In genomic region chr6:75145976-75146375, GRCh38 we compare ENCODE assay signal across 18 cellular contexts. TPM values are rescaled to one million over a fixed set of nuclear protein-coding genes. Genes with fewer than 3 reads are reported as not detected.
"Had no signal": no experiment of that assay in that cellular context is flagged by ENCODE, and none has a peak within 500 bp of the region (broad histone marks: within the 10 kb centered on the region; RNA-seq: fewer than 3 reads in every experiment).

No MANE protein-coding gene starts in this region.

- H3K9me3 Mint-ChIP-seq: activated B cell treated with CpG ODN at 0.5 μM for 24 hours; activated CD4-positive, alpha-beta memory T cell treated with anti-CD3 and anti-CD28 coated beads, Interleukin-2, amount 10 ng/mL, durations not matched to agents 7 days and 5 days; activated naive CD4-positive, alpha-beta T cell treated with anti-CD3 and anti-CD28 coated beads, Interleukin-2, amount 50 U/mL, for 24 hours; nephron had no signal

- H3K4me1 Mint-ChIP-seq: activated B cell treated with CpG ODN at 0.5 μM for 24 hours; activated CD4-positive, alpha-beta memory T cell treated with anti-CD3 and anti-CD28 coated beads, Interleukin-2, amount 10 ng/mL, durations not matched to agents 7 days and 5 days; activated naive CD4-positive, alpha-beta T cell treated with anti-CD3 and anti-CD28 coated beads, Interleukin-2, amount 50 U/mL, for 24 hours had no signal

- H3K4me3 Mint-ChIP-seq: activated B cell treated with CpG ODN at 0.5 μM for 24 hours; activated CD4-positive, alpha-beta memory T cell treated with anti-CD3 and anti-CD28 coated beads, Interleukin-2, amount 10 ng/mL, durations not matched to agents 7 days and 5 days; activated naive CD4-positive, alpha-beta T cell treated with anti-CD3 and anti-CD28 coated beads, Interleukin-2, amount 50 U/mL, for 24 hours; nephron; stimulated activated naive B cell treated with anti-CD40 and anti-IgM and Interleukin-4, amounts not matched to agents 10 μg/mL and 1 μg/mL and 100 μg/mL, for 72 hours; T-helper 2 cell treated with Interferon-gamma antibody and Interleukin-4, amounts not matched to agents 5 μg/mL and 100 μg/mL, for 36 hours had no signal

- H3K27ac ChIP-seq: ascending aorta, breast epithelium, esophagus squamous epithelium, upper lobe of right lung had no signal

- DNase-seq: activated B cell treated with CpG ODN at 0.5 μM for 24 hours; activated CD4-positive, alpha-beta memory T cell treated with anti-CD3 and anti-CD28 coated beads, Interleukin-2, amount 10 ng/mL, durations not matched to agents 7 days and 5 days; activated CD4-positive, alpha-beta T cell treated with anti-CD3 and anti-CD28 coated beads for 4 hours; activated effector memory CD4-positive, alpha-beta T cell treated with Interleukin-2 at 50 U/mL for 16 hours; activated T-cell treated with anti-CD3 and anti-CD28 coated beads, Interleukin-2, amount 50 U/mL, for 48 hours; cortex of kidney; esophagus squamous epithelium; islet precursor cell; midbrain; nucleus accumbens; stimulated activated naive B cell treated with anti-CD40 and anti-IgM and Interleukin-4, amounts not matched to agents 10 μg/mL and 1 μg/mL and 100 μg/mL, for 72 hours; upper lobe of right lung had no signal

- H3K27me3 ChIP-seq: ascending aorta, breast epithelium, esophagus squamous epithelium, upper lobe of right lung had no signal

- H3K27me3 Mint-ChIP-seq: progenitor cell of endocrine pancreas had no signal

- H3K4me1 ChIP-seq: breast epithelium, esophagus squamous epithelium, upper lobe of right lung had no signal

- H3K36me3 Mint-ChIP-seq: activated naive CD4-positive, alpha-beta T cell treated with anti-CD3 and anti-CD28 coated beads, Interleukin-2, amount 50 U/mL, for 24 hours; stimulated activated naive B cell treated with anti-CD40 and anti-IgM and Interleukin-4, amounts not matched to agents 10 μg/mL and 1 μg/mL and 100 μg/mL, for 72 hours had no signal

- H3K27ac Mint-ChIP-seq: activated B cell treated with CpG ODN at 0.5 μM for 24 hours; activated CD4-positive, alpha-beta memory T cell treated with anti-CD3 and anti-CD28 coated beads, Interleukin-2, amount 10 ng/mL, durations not matched to agents 7 days and 5 days; activated naive CD4-positive, alpha-beta T cell treated with anti-CD3 and anti-CD28 coated beads, Interleukin-2, amount 50 U/mL, for 24 hours; nephron; progenitor cell of endocrine pancreas; stimulated activated naive B cell treated with anti-CD40 and anti-IgM and Interleukin-4, amounts not matched to agents 10 μg/mL and 1 μg/mL and 100 μg/mL, for 72 hours; T-helper 2 cell treated with Interferon-gamma antibody and Interleukin-4, amounts not matched to agents 5 μg/mL and 100 μg/mL, for 36 hours had no signal

- ATAC-seq: stimulated activated naive B cell treated with anti-CD40 and anti-IgM and Interleukin-4, amounts not matched to agents 10 μg/mL and 1 μg/mL and 100 μg/mL, for 72 hours; upper lobe of right lung had no signal

RNA-seq across cellular contexts. Expression of gene COL12A1, which starts 59.9 kb away (rescaled TPM):
- total RNA-seq: activated B cell treated with CpG ODN at 0.5 μM for 24 hours; activated CD4-positive, alpha-beta memory T cell treated with anti-CD3 and anti-CD28 coated beads, Interleukin-2, amount 10 ng/mL, durations not matched to agents 7 days and 5 days had no signal
